14 cellular contexts compared by ENCODE assay signal in genomic region chr19:49807174-49807830, GRCh38. TPM values are rescaled to one million over a fixed set of nuclear protein-coding genes. Genes with fewer than 3 reads are reported as not detected.
A peak's percentile ranks its signal among the peaks of the same experiment; 100 is the strongest.
DNase-seq lines count a peak whose midpoint lies in the region; ATAC-seq and TF ChIP-seq lines count a peak whose summit lies in the region.
"Had no signal": no experiment of that assay in that cellular context is flagged by ENCODE, and none has a peak within 500 bp of the region (broad histone marks: within the 10 kb centered on the region; RNA-seq: fewer than 3 reads in every experiment).

No MANE protein-coding gene starts in this region.

- DNase-seq in activated T-cell treated with anti-CD3 and anti-CD28 coated beads, Interleukin-2, amount 50 U/mL, for 24 hours, result no peak
- DNase-seq in activated T-cell treated with anti-CD3 and anti-CD28 coated beads for 4 hours (no peak), NOMO-1 treated with dmso at 0.1 percent for 144 hours (lab: John Stamatoyannopoulos, UW; ENCODE audit: unreplicated experiment) (peak; percentile 32), spleen (no peak), brain microvascular endothelial cell (no peak), cerebellum (ENCODE audit: low spot score) (no peak)
- DNase-seq in activated naive CD8-positive, alpha-beta T cell treated with anti-CD3 and anti-CD28 coated beads for 36 hours, result no peak
- DNase-seq: effector CD8-positive, alpha-beta T cell; left cardiac atrium; NCI-H1048; NCI-H510A treated with DMSO at 0.1 percent for 48 hours had no signal

- H3K4me3 Mint-ChIP-seq in activated T-cell treated with anti-CD3 and anti-CD28 coated beads, Interleukin-2, amount 50 U/mL, for 24 hours, result no peak overlapping the region
- H3K4me3 Mint-ChIP-seq in activated naive CD8-positive, alpha-beta T cell treated with anti-CD3 and anti-CD28 coated beads for 36 hours, result no peak overlapping the region

- no peak for TF ChIP-seq POLR2A in spleen (IDR thresholded peaks at IDR 0.05)

- H3K9me3 ChIP-seq in spleen, result no peaks in the 10 kb centered on the region
- H3K9me3 ChIP-seq: ascending aorta, gastroesophageal sphincter had no signal

- WGBS in spleen, 5 donors, result 46 to 74% (median 62%) methylated on average over 11 to 14 of the region's 14 CpGs

- H3K4me1 ChIP-seq in spleen, result peaks cover 6 to 55% (median 31%) of the 10 kb centered on the region in 6 donors

- H3K27me3 Mint-ChIP-seq in activated T-cell treated with anti-CD3 and anti-CD28 coated beads, Interleukin-2, amount 50 U/mL, for 24 hours, result no peaks in the 10 kb centered on the region
- no peaks in the 10 kb centered on the region for H3K27me3 Mint-ChIP-seq in activated naive CD8-positive, alpha-beta T cell treated with anti-CD3 and anti-CD28 coated beads for 36 hours

- intact Hi-C loops in spleen (cut with DNase I; ENCODE audit: low total_unique reads), result no loop called here

- no peak for ATAC-seq in HG03159 (IDR thresholded peaks at IDR 0.05; ENCODE audit: unreplicated experiment)
- ATAC-seq: gastroesophageal sphincter had no signal

- H3K27ac ChIP-seq in spleen, result peak overlapping the region in 6 of 8 donors; percentile 27 to 92 (median 84)
- no peak overlapping the region for H3K27ac ChIP-seq in brain microvascular endothelial cell
- H3K27ac ChIP-seq: ascending aorta had no signal

- in situ Hi-C loops in brain microvascular endothelial cell (cut with HindIII; ENCODE audit: low pct_ligation_motif_present, low sequenced_read_pairs), result no loop called here

- peaks cover 51% of the 10 kb centered on the region for H3K36me3 Mint-ChIP-seq in activated T-cell treated with anti-CD3 and anti-CD28 coated beads, Interleukin-2, amount 50 U/mL, for 24 hours (ENCODE audit: low read depth)
- H3K36me3 Mint-ChIP-seq in activated naive CD8-positive, alpha-beta T cell treated with anti-CD3 and anti-CD28 coated beads for 36 hours, result peaks cover 11% of the 10 kb centered on the region

- H3K27me3 ChIP-seq in spleen (replicated peaks in 1 of 7), result no peaks in the 10 kb centered on the region
- H3K27me3 ChIP-seq in brain microvascular endothelial cell (replicated peaks), result no peaks in the 10 kb centered on the region
- H3K27me3 ChIP-seq: ascending aorta, gastroesophageal sphincter had no signal

- TF ChIP-seq CTCF in spleen (IDR thresholded peaks at IDR 0.05 in 8 of 11, conservative IDR thresholded peaks at IDR 0.05 in 3 of 11) (no peak), brain microvascular endothelial cell (IDR thresholded peaks at IDR 0.05; ENCODE audit: low read depth, low read length, missing control alignments) (no peak)

- peak overlapping the region; percentile 76 for H3K27ac Mint-ChIP-seq in activated T-cell treated with anti-CD3 and anti-CD28 coated beads, Interleukin-2, amount 50 U/mL, for 24 hours
- peak overlapping the region; percentile 68 for H3K27ac Mint-ChIP-seq in activated naive CD8-positive, alpha-beta T cell treated with anti-CD3 and anti-CD28 coated beads for 36 hours

- H3K4me1 Mint-ChIP-seq in activated T-cell treated with anti-CD3 and anti-CD28 coated beads, Interleukin-2, amount 50 U/mL, for 24 hours (ENCODE audit: low read depth), result peaks cover 29% of the 10 kb centered on the region
- H3K4me1 Mint-ChIP-seq in activated naive CD8-positive, alpha-beta T cell treated with anti-CD3 and anti-CD28 coated beads for 36 hours, result peaks cover 16% of the 10 kb centered on the region

- H3K36me3 ChIP-seq in spleen (peaks cover 2 to 56% (median 37%) of the 10 kb centered on the region in 6 donors), brain microvascular endothelial cell (replicated peaks) (peaks cover 39% of the 10 kb centered on the region)

- no peaks in the 10 kb centered on the region for H3K9me3 Mint-ChIP-seq in activated T-cell treated with anti-CD3 and anti-CD28 coated beads, Interleukin-2, amount 50 U/mL, for 24 hours
- no peaks in the 10 kb centered on the region for H3K9me3 Mint-ChIP-seq in activated naive CD8-positive, alpha-beta T cell treated with anti-CD3 and anti-CD28 coated beads for 36 hours

- H3K4me3 ChIP-seq in spleen, result no peak overlapping the region
- no peak overlapping the region for H3K4me3 ChIP-seq in brain microvascular endothelial cell (ENCODE audit: low read depth, low read length)
- H3K4me3 ChIP-seq: ascending aorta, gastroesophageal sphincter had no signal

RNA-seq across cellular contexts. Expression of gene FUZ, which starts 5.8 kb away (rescaled TPM):
- 10 to 100 TPM; 28.7 to 30.9 TPM for total RNA-seq in activated naive CD8-positive, alpha-beta T cell treated with anti-CD3 and anti-CD28 coated beads for 36 hours
- 10 to 100 TPM; 10.7 to 22.1 (median 15.1) TPM for total RNA-seq in spleen
- 10 to 100 TPM; 16.7 to 20.3 (median 16.9) TPM for polyA plus RNA-seq in spleen
- total RNA-seq in cerebellum, result 15.3 TPM

RNA-seq across cellular contexts. Expression of gene MED25, which starts 10.8 kb away (rescaled TPM):
- total RNA-seq in activated naive CD8-positive, alpha-beta T cell treated with anti-CD3 and anti-CD28 coated beads for 36 hours, result 10 to 100 TPM; 41.6 to 44.8 TPM
- total RNA-seq in spleen (10 to 100 TPM; 29.4 to 61.0 (median 50.7) TPM), cerebellum (21.6 TPM)
- polyA plus RNA-seq in spleen, result 10 to 100 TPM; 26.6 to 42.7 (median 35.3) TPM

RNA-seq across cellular contexts. Expression of gene AP2A1, which starts 40.5 kb away (rescaled TPM):
- total RNA-seq in activated naive CD8-positive, alpha-beta T cell treated with anti-CD3 and anti-CD28 coated beads for 36 hours, result 10 to 100 TPM; 83.0 to 83.2 TPM
- total RNA-seq in spleen (100 to 1,000 TPM in 3 of 7 donors, 10 to 100 TPM in 4; 79.8 to 108 (median 95.4) TPM), cerebellum (45.5 TPM)
- polyA plus RNA-seq in spleen, result 10 to 100 TPM; 18.1 to 43.6 (median 19.0) TPM

RNA-seq across cellular contexts. Expression of gene PTOV1, which starts 43.7 kb away (rescaled TPM):
- total RNA-seq in activated naive CD8-positive, alpha-beta T cell treated with anti-CD3 and anti-CD28 coated beads for 36 hours, result 10 to 100 TPM; 73.9 to 76.4 TPM
- total RNA-seq in spleen (100 to 1,000 TPM in 3 of 7 donors, 10 to 100 TPM in 4; 69.6 to 127 (median 98.4) TPM), cerebellum (86.3 TPM)
- 100 to 1,000 TPM in 1 of 3 donors, 10 to 100 TPM in 2; 61.4 to 120 (median 70.9) TPM for polyA plus RNA-seq in spleen

RNA-seq across cellular contexts. Expression of gene TSKS, which starts 44.2 kb away (rescaled TPM):
- total RNA-seq in activated naive CD8-positive, alpha-beta T cell treated with anti-CD3 and anti-CD28 coated beads for 36 hours, result under 1 TPM; 0.58 to 0.72 TPM
- 1 to 10 TPM in 1 of 7 donors, under 1 TPM in 2, not detected in 4; 0.37 to 2.1 (median 0.92) TPM for total RNA-seq in spleen
- 1 to 10 TPM in 1 of 3 donors, under 1 TPM in 2; 0.26 to 1.0 (median 0.85) TPM for polyA plus RNA-seq in spleen
- not detected for total RNA-seq in cerebellum
- total RNA-seq: ascending aorta had no signal
